In the genomic region with DNA sequence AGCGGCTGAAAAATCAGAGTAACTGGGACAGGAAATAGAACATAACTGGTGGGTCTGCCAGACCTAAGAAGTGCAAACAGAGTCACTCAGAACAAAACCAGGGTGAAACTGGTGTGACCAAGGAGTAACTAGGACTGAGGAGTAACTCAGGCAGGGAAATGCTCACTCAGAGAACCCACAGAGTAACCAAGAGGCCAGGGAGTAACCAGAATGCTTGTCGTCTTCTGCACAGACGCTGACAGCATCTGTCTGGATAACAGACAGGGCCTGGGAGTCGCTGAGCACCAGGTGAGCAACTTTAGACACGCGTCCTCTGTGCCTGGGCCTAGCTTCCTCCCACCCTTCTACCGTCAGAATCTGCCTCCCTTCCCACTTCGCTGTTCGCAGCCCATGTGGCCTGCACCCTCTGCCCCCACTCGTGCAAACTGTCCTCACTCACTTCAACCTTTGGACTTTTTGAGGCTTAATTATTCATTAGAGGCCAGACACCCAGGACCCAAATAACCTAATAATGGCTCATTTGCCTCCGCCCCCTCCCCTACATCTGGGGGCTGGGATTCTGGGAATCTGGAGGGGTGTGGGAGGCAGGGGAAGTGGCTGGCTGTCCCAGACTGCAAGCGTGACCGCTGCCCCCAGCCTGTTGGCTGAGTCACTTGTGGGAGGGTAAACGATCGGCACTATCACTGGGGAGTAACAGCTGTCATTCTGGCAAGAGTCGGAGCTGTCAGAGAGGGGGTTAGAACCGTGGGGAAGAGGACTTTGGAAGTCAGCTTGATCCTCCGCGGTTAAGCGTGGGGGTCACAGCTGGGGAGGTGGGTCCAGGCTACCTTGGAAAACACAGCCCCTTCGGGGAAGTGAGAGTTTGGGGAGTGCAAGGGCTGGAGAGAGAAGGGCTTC, we compare ENCODE assay signal across 8 cellular contexts.
DNase-seq lines count a peak whose midpoint lies in the region; ATAC-seq and TF ChIP-seq lines count a peak whose summit lies in the region.

No MANE protein-coding gene starts in this region.

- ATAC-seq in GM19324 (IDR thresholded peaks at IDR 0.05; ENCODE audit: low FRiP score, unreplicated experiment) = peak; percentile 57
- peak; percentile 87 for ATAC-seq in HG03342 (IDR thresholded peaks at IDR 0.05; ENCODE audit: unreplicated experiment)
- peak; percentile 71 for ATAC-seq in RWPE2 (ENCODE audit: low read depth)

- no peaks in the 10 kb centered on the region for H3K9me3 ChIP-seq in BLaER1 treated with 17β-estradiol and CSF1 and Interleukin-3, amounts not matched to agents 10 nM and 100 nM (replicated peaks in 1 of 11)
- H3K9me3 ChIP-seq in RWPE2 (ENCODE audit: severe bottlenecking) = no peaks in the 10 kb centered on the region
- no peaks in the 10 kb centered on the region for H3K9me3 ChIP-seq in adipocyte (ENCODE audit: control insufficient read depth, low read length)

- H3K36me3 ChIP-seq in BLaER1 treated with 17β-estradiol and CSF1 and Interleukin-3, amounts not matched to agents 10 nM and 100 nM = no peaks in the 10 kb centered on the region
- H3K36me3 ChIP-seq in RWPE2 (ENCODE audit: low read depth) = no peaks in the 10 kb centered on the region
- H3K36me3 ChIP-seq in adipocyte (ENCODE audit: control insufficient read depth, insufficient read depth, low read length, severe bottlenecking) = peaks cover 11% of the 10 kb centered on the region

- 0 out of 22 replicates have a peak, but pooled peaks cover 0 to 3% (median 0%) of the 10 kb centered on the region in 11 experiments for H3K27me3 ChIP-seq in BLaER1 treated with 17β-estradiol and CSF1 and Interleukin-3, amounts not matched to agents 10 nM and 100 nM
- no peaks in the 10 kb centered on the region for H3K27me3 ChIP-seq in RWPE2 (ENCODE audit: insufficient read depth, poor library complexity, severe bottlenecking)
- H3K27me3 ChIP-seq in adipocyte (replicated peaks; ENCODE audit: control insufficient read depth, insufficient read depth, low read length) = peaks cover 7% of the 10 kb centered on the region

- no peak for TF ChIP-seq CTCF in RWPE2 (IDR thresholded peaks at IDR 0.05; ENCODE audit: poor library complexity, severe bottlenecking)

- H3K4me2 ChIP-seq in BLaER1 treated with 17β-estradiol and CSF1 and Interleukin-3, amounts not matched to agents 10 nM and 100 nM = peak overlapping the region; percentile 86 to 99 (median 93)

- no peak for DNase-seq in RWPE2 (ENCODE audit: low spot score)
- peak; percentile 67 for DNase-seq in adipocyte (ENCODE audit: low read depth)
- peak; percentile 44 for DNase-seq in iPS-NIHi11 (ENCODE audit: low spot score)
- peak; percentile 24 to 31 for DNase-seq in stimulated activated CD4-positive, alpha-beta T cell treated with anti-CD3 and anti-CD28 coated beads, Interleukin-15, amount 100 ng/mL, for 1 hour (ENCODE audit: low read depth in 1 of 2, low spot score in 1 of 2)
- no peak for DNase-seq in GOT3 (lab: John Stamatoyannopoulos, UW)

- H3K4me1 ChIP-seq in BLaER1 treated with 17β-estradiol and CSF1 and Interleukin-3, amounts not matched to agents 10 nM and 100 nM = peaks cover 36 to 56% (median 46%) of the 10 kb centered on the region in 10 experiments
- H3K4me1 ChIP-seq in RWPE2 (ENCODE audit: insufficient read depth, poor library complexity, severe bottlenecking) (peaks cover 31% of the 10 kb centered on the region), adipocyte (ENCODE audit: control insufficient read depth, insufficient read depth, low read length) (peaks cover 23% of the 10 kb centered on the region)

- H4K20me1 ChIP-seq in BLaER1 treated with 17β-estradiol and CSF1 and Interleukin-3, amounts not matched to agents 10 nM and 100 nM = 0 out of 22 replicates have a peak, but pooled peaks cover 0 to 4% (median 0%) of the 10 kb centered on the region in 11 experiments

- H3K27ac ChIP-seq in BLaER1 treated with 17β-estradiol and CSF1 and Interleukin-3, amounts not matched to agents 10 nM and 100 nM = peak overlapping the region in 9 of 11 experiments; percentile 30 to 67 (median 46); a peak in 17 of 22 replicates
- H3K27ac ChIP-seq in RWPE2 (ENCODE audit: poor library complexity, severe bottlenecking) = peak overlapping the region; percentile 12

- peak overlapping the region; percentile 47 to 69 (median 54) for H3K4me3 ChIP-seq in BLaER1 treated with 17β-estradiol and CSF1 and Interleukin-3, amounts not matched to agents 10 nM and 100 nM
- H3K4me3 ChIP-seq in RWPE2 (ENCODE audit: severe bottlenecking) (no peak overlapping the region), adipocyte (ENCODE audit: low read length) (peak overlapping the region; percentile 86)

- H3K9ac ChIP-seq in BLaER1 treated with 17β-estradiol and CSF1 and Interleukin-3, amounts not matched to agents 10 nM and 100 nM = peak overlapping the region in 10 of 11 experiments; percentile 51 to 70 (median 63); a peak in 20 of 22 replicates
- peak overlapping the region; percentile 85 for H3K9ac ChIP-seq in adipocyte (ENCODE audit: low read length)

Comparison
In these comparisons a context has a peak if more than half of its experiments do, and no peak if none do; other contexts are left out.
1. DNase-seq: peak in adipocyte (single experiment), iPS-NIHi11 (single experiment) and stimulated activated CD4-positive, alpha-beta T cell treated with anti-CD3 and anti-CD28 coated beads, Interleukin-15, amount 100 ng/mL, for 1 hour (2 of 2); none in RWPE2 (single experiment) and GOT3 (single experiment).
2. Peak in every context shown above with its lines, with median percentiles within 50 percentile points of each other: ATAC-seq.